Comparison of ENCODE assay signal across 1 cellular context in genomic region chr19:18203863-18204393, GRCh38.
TF ChIP-seq lines count a peak whose summit lies in the region.

A gene with protein sequence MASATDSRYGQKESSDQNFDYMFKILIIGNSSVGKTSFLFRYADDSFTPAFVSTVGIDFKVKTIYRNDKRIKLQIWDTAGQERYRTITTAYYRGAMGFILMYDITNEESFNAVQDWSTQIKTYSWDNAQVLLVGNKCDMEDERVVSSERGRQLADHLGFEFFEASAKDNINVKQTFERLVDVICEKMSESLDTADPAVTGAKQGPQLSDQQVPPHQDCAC (minus strand): TSS chr19:18204042. CDS start chr19:18202740, 1,302 bp downstream.

TF ChIP-seq in HCT116, 20 proteins besides CTCF, POLR2A, EP300 and RAD21 (continued from another document):
- TF ChIP-seq REST (IDR thresholded peaks at IDR 0.05; ENCODE audit: low read depth): no peak
- TF ChIP-seq CBX3 (IDR thresholded peaks at IDR 0.05; ENCODE audit: low read depth): no peak
- peak; percentile 13; the same call in 1 of the 2 replicates for TF ChIP-seq POLR2AphosphoS5 (IDR thresholded peaks at IDR 0.05; ENCODE audit: low read depth, low read length)
- no peak for TF ChIP-seq SIN3A (IDR thresholded peaks at IDR 0.05; ENCODE audit: low read depth)
- TF ChIP-seq ZNF274 (IDR thresholded peaks at IDR 0.05; ENCODE audit: low read depth, low read length): no peak
- TF ChIP-seq ZFX (IDR thresholded peaks at IDR 0.05): no peak
- TF ChIP-seq EZH2phosphoT487 (IDR thresholded peaks at IDR 0.05; ENCODE audit: borderline replicate concordance): no peak
- TF ChIP-seq JUND (IDR thresholded peaks at IDR 0.05): no peak
- TF ChIP-seq FOSL1 (IDR thresholded peaks at IDR 0.05; ENCODE audit: low read depth): no peak
- TF ChIP-seq ZBTB33 (IDR thresholded peaks at IDR 0.05; ENCODE audit: extremely low read depth, insufficient replicate concordance, low read length): no peak
- TF ChIP-seq EZH2 (IDR thresholded peaks at IDR 0.05): no peak
- TF ChIP-seq ELF1 (IDR thresholded peaks at IDR 0.05; ENCODE audit: borderline replicate concordance, low read depth): no peak
- peak; percentile 100 for TF ChIP-seq SP1 (IDR thresholded peaks at IDR 0.05; ENCODE audit: low read depth)
- TF ChIP-seq YY1 (IDR thresholded peaks at IDR 0.05; ENCODE audit: extremely low read depth, insufficient replicate concordance, low read depth, low read length): no peak
- TF ChIP-seq, protein P1, sequence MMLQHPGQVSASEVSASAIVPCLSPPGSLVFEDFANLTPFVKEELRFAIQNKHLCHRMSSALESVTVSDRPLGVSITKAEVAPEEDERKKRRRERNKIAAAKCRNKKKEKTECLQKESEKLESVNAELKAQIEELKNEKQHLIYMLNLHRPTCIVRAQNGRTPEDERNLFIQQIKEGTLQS (IDR thresholded peaks at IDR 0.05): no peak
- TF ChIP-seq, protein P2, sequence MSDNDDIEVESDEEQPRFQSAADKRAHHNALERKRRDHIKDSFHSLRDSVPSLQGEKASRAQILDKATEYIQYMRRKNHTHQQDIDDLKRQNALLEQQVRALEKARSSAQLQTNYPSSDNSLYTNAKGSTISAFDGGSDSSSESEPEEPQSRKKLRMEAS (IDR thresholded peaks at IDR 0.05): no peak
TF ChIP-seq in HCT116: peak in this region for 2.
